ENCODE assay signal across 8 cellular contexts in genomic region chr19:4123615-4124568, GRCh38. TPM values are rescaled to one million over a fixed set of nuclear protein-coding genes. Genes with fewer than 3 reads are reported as not detected.
DNase-seq lines count a peak whose midpoint lies in the region; ATAC-seq and TF ChIP-seq lines count a peak whose summit lies in the region.

MAP2K2 (minus strand) TSS chr19:4124122; CDS start chr19:4123875, 247 bp downstream.

- DNase-seq in BE2C (peak; percentile 96), NCI-H82 (lab: John Stamatoyannopoulos, UW) (peak; percentile 93), dorsolateral prefrontal cortex (peak; percentile 87 to 98 (median 94)), lower leg skin (ENCODE audit: low spot score in 2 of 2) (peak; percentile 89 to 99)
- peak; percentile 96 for DNase-seq in activated CD4-positive, alpha-beta memory T cell treated with anti-CD3 and anti-CD28 coated beads, Interleukin-2, amount 10 ng/mL, durations not matched to agents 7 days and 5 days
- DNase-seq in stimulated activated CD4-positive, alpha-beta T cell treated with anti-CD3 and anti-CD28 coated beads, Interleukin-4, amount 100 ng/mL, for 4 hours, result peak; percentile 93 to 98

- no peaks in the 10 kb centered on the region for H3K9me3 Mint-ChIP-seq in activated CD4-positive, alpha-beta memory T cell treated with anti-CD3 and anti-CD28 coated beads, Interleukin-2, amount 10 ng/mL, durations not matched to agents 7 days and 5 days

- H3K27me3 Mint-ChIP-seq in activated CD4-positive, alpha-beta memory T cell treated with anti-CD3 and anti-CD28 coated beads, Interleukin-2, amount 10 ng/mL, durations not matched to agents 7 days and 5 days, result no peaks in the 10 kb centered on the region

- intact Hi-C loops in dorsolateral prefrontal cortex (cut with DNase I) (loop anchor here (2.0 to 5.0 kb wide), 5 partner anchors 57 to 137 kb away; partner anchors contain the start of genes ZBTB7A (in 2 of the 2), ANKRD24 (in 1 of the 2), EEF2 (in 1 of the 2) and SIRT6 (in 1 of the 2)), lower leg skin (cut with DNase I; ENCODE audit: low total_unique reads) (no loop called here)

- peak within 1 kb of the TSS; percentile 83 for H3K27ac Mint-ChIP-seq in activated CD4-positive, alpha-beta memory T cell treated with anti-CD3 and anti-CD28 coated beads, Interleukin-2, amount 10 ng/mL, durations not matched to agents 7 days and 5 days

- CTCF ChIA-PET in activated CD4-positive, alpha-beta memory T cell treated with anti-CD3 and anti-CD28 coated beads, Interleukin-2, amount 10 ng/mL, durations not matched to agents 7 days and 5 days (lab: Charles Lee), result interaction anchor here (1.4 kb wide), 1 partner anchor 16 kb away, joined by 9 read pairs; no protein-coding TSS in a partner anchor

- TF ChIP-seq CTCF in BE2C (IDR thresholded peaks at IDR 0.05; ENCODE audit: low read depth, low read length) (no peak), dorsolateral prefrontal cortex (IDR thresholded peaks at IDR 0.05 in 54 of 56, conservative IDR thresholded peaks at IDR 0.05 in 2 of 56; ENCODE audit: low read depth in 1 of 56, partially characterized antibody in 56 of 56) (peak in 37 of 56 donors; percentile 9 to 65 (median 31)), lower leg skin (IDR thresholded peaks at IDR 0.05) (no peak)

- no peaks in the 10 kb centered on the region for H3K4me1 ChIP-seq in BE2C

- H3K4me3 Mint-ChIP-seq in activated CD4-positive, alpha-beta memory T cell treated with anti-CD3 and anti-CD28 coated beads, Interleukin-2, amount 10 ng/mL, durations not matched to agents 7 days and 5 days, result peak within 1 kb of the TSS; percentile 94

- H3K9me3 ChIP-seq in BE2C, result no peaks in the 10 kb centered on the region

- peaks cover 9% of the 10 kb centered on the region for H3K36me3 Mint-ChIP-seq in activated CD4-positive, alpha-beta memory T cell treated with anti-CD3 and anti-CD28 coated beads, Interleukin-2, amount 10 ng/mL, durations not matched to agents 7 days and 5 days (ENCODE audit: low read depth)

- no peak for TF ChIP-seq POLR2A in lower leg skin (IDR thresholded peaks at IDR 0.05)

- H3K27ac ChIP-seq in dorsolateral prefrontal cortex, result peak within 1 kb of the TSS in 57 of 59 donors; percentile 25 to 96 (median 85)

- peaks cover 9% of the 10 kb centered on the region for H3K36me3 ChIP-seq in BE2C

- POLR2A ChIA-PET in activated CD4-positive, alpha-beta memory T cell treated with anti-CD3 and anti-CD28 coated beads, Interleukin-2, amount 10 ng/mL, durations not matched to agents 7 days and 5 days (lab: Charles Lee), result interaction anchor here (1.0 kb wide), 1 partner anchor 15 kb away, joined by 3 read pairs; no protein-coding TSS in a partner anchor

- H3K4me3 ChIP-seq in BE2C (ENCODE audit: low read depth, low read length), result peak within 1 kb of the TSS; percentile 85
- H3K4me3 ChIP-seq in dorsolateral prefrontal cortex, result peak within 1 kb of the TSS; percentile 55 to 87 (median 72)
- peak within 1 kb of the TSS; percentile 92 for H3K4me3 ChIP-seq in lower leg skin (ENCODE audit: low read depth, poor library complexity, severe bottlenecking)

- WGBS in lower leg skin, 2 donors, result 1% methylated on average over 25 to 44 of the region's 102 CpGs

- peaks cover 30% of the 10 kb centered on the region for H3K4me1 Mint-ChIP-seq in activated CD4-positive, alpha-beta memory T cell treated with anti-CD3 and anti-CD28 coated beads, Interleukin-2, amount 10 ng/mL, durations not matched to agents 7 days and 5 days

- ATAC-seq in GM19324 (IDR thresholded peaks at IDR 0.05; ENCODE audit: low FRiP score, unreplicated experiment) (peak; percentile 94), HG03565 (IDR thresholded peaks at IDR 0.05; ENCODE audit: unreplicated experiment) (peak; percentile 70)

- H3K27me3 ChIP-seq in BE2C (no peaks in the 10 kb centered on the region), dorsolateral prefrontal cortex (no peaks in the 10 kb centered on the region)

RNA-seq across cellular contexts. Expression of gene MAP2K2, which starts in this region (rescaled TPM):
- 120 TPM for polyA plus RNA-seq in BE2C (2012; ENCODE audit: insufficient read depth, insufficient read length, low read depth)
- 100 to 1,000 TPM; 186 to 202 TPM for total RNA-seq in activated CD4-positive, alpha-beta memory T cell treated with anti-CD3 and anti-CD28 coated beads, Interleukin-2, amount 10 ng/mL, durations not matched to agents 7 days and 5 days
- 100 to 1,000 TPM; 118 to 197 (median 143) TPM for total RNA-seq in dorsolateral prefrontal cortex
- 100 to 1,000 TPM in 3 of 4 donors, 10 to 100 TPM in 1; 89.0 to 111 (median 106) TPM for total RNA-seq in lower leg skin

Comparison
In these comparisons a context has a peak if more than half of its experiments do, and no peak if none do; other contexts are left out.
1. Peak in every context shown above with its lines: DNase-seq, ATAC-seq, H3K4me3 ChIP-seq and H3K27ac ChIP-seq.
2. CTCF ChIP-seq: peak in dorsolateral prefrontal cortex (37 of 56); none in BE2C (single experiment) and lower leg skin (0 of 3).